In genomic region chr7:36039243-36039642, GRCh38 we compare ENCODE assay signal across 22 cellular contexts.
"Had no signal": no experiment of that assay in that cellular context is flagged by ENCODE, and none has a peak within 500 bp of the region (broad histone marks: within the 10 kb centered on the region; RNA-seq: fewer than 3 reads in every experiment).

No MANE protein-coding gene starts in this region.

- H3K4me1 Mint-ChIP-seq: activated B cell treated with CpG ODN at 0.5 μM for 24 hours; naive thymus-derived CD4-positive, alpha-beta T cell; stimulated activated effector memory CD8-positive, alpha-beta T cell treated with anti-CD3 and anti-CD28 coated beads, Interleukin-12 subunit alpha, Interleukin-12 subunit beta, amount 100 ng/mL, for 72 hours had no signal

- H3K27me3 Mint-ChIP-seq: activated CD8-positive, alpha-beta T cell treated with anti-CD3 and anti-CD28 coated beads for 36 hours; activated T-cell treated with anti-CD3 and anti-CD28 coated beads, Interleukin-2, amount 50 U/mL, for 24 hours had no signal

- H3K27me3 ChIP-seq: ascending aorta, breast epithelium, esophagus muscularis mucosa, hepatocyte, pancreas, stomach, testis had no signal

- H3K9me3 ChIP-seq: ascending aorta, breast epithelium, esophagus muscularis mucosa, neutrophil, pancreas, stomach, testis had no signal

- H3K4me3 Mint-ChIP-seq: activated B cell treated with CpG ODN at 0.5 μM for 24 hours; activated CD8-positive, alpha-beta T cell treated with anti-CD3 and anti-CD28 coated beads for 36 hours; activated naive CD4-positive, alpha-beta T cell treated with anti-CD3 and anti-CD28 coated beads for 36 hours; activated T-cell treated with anti-CD3 and anti-CD28 coated beads, Interleukin-2, amount 50 U/mL, for 24 hours; naive thymus-derived CD4-positive, alpha-beta T cell; stimulated activated effector memory CD8-positive, alpha-beta T cell treated with anti-CD3 and anti-CD28 coated beads, Interleukin-12 subunit alpha, Interleukin-12 subunit beta, amount 100 ng/mL, for 72 hours had no signal

- H3K79me2 ChIP-seq: hepatocyte had no signal

- H3K27ac ChIP-seq: ascending aorta, breast epithelium, coronary artery, hepatocyte, neutrophil, pancreas, stomach, testis had no signal

- H3K27ac Mint-ChIP-seq: activated B cell treated with CpG ODN at 0.5 μM for 24 hours; activated CD8-positive, alpha-beta T cell treated with anti-CD3 and anti-CD28 coated beads for 36 hours; activated naive CD4-positive, alpha-beta T cell treated with anti-CD3 and anti-CD28 coated beads for 36 hours; activated T-cell treated with anti-CD3 and anti-CD28 coated beads, Interleukin-2, amount 50 U/mL, for 24 hours; stimulated activated effector memory CD8-positive, alpha-beta T cell treated with anti-CD3 and anti-CD28 coated beads, Interleukin-12 subunit alpha, Interleukin-12 subunit beta, amount 100 ng/mL, for 72 hours had no signal

- H3K36me3 Mint-ChIP-seq: naive thymus-derived CD4-positive, alpha-beta T cell; stimulated activated effector memory CD8-positive, alpha-beta T cell treated with anti-CD3 and anti-CD28 coated beads, Interleukin-12 subunit alpha, Interleukin-12 subunit beta, amount 100 ng/mL, for 72 hours had no signal

- H3K9me3 Mint-ChIP-seq: activated B cell treated with CpG ODN at 0.5 μM for 24 hours; activated CD8-positive, alpha-beta T cell treated with anti-CD3 and anti-CD28 coated beads for 36 hours; activated naive CD4-positive, alpha-beta T cell treated with anti-CD3 and anti-CD28 coated beads for 36 hours; activated T-cell treated with anti-CD3 and anti-CD28 coated beads, Interleukin-2, amount 50 U/mL, for 24 hours; naive thymus-derived CD4-positive, alpha-beta T cell; stimulated activated effector memory CD8-positive, alpha-beta T cell treated with anti-CD3 and anti-CD28 coated beads, Interleukin-12 subunit alpha, Interleukin-12 subunit beta, amount 100 ng/mL, for 72 hours had no signal

- DNase-seq: activated B cell treated with CpG ODN at 0.5 μM for 24 hours; activated CD4-positive, alpha-beta T cell treated with anti-CD3 and anti-CD28 coated beads for 4 hours; activated CD8-positive, alpha-beta T cell treated with anti-CD3 and anti-CD28 coated beads for 36 hours; activated naive CD4-positive, alpha-beta T cell treated with anti-CD3 and anti-CD28 coated beads for 36 hours; activated T-cell treated with anti-CD3 and anti-CD28 coated beads, Interleukin-2, amount 50 U/mL, for 24 hours; effector CD4-positive, alpha-beta T cell; islet precursor cell; mesenchymal stem cell; naive thymus-derived CD4-positive, alpha-beta T cell; pancreas; stimulated activated CD4-positive, alpha-beta T cell treated with anti-CD3 and anti-CD28 coated beads, Interleukin-4, amount 100 ng/mL, for 24 hours; stomach; testis had no signal

- H3K36me3 ChIP-seq: ascending aorta, breast epithelium, esophagus muscularis mucosa, neutrophil, pancreas, stomach had no signal

- H3K4me3 ChIP-seq: ascending aorta, breast epithelium, coronary artery, esophagus muscularis mucosa, hepatocyte, pancreas, smooth muscle cell, stomach, testis had no signal

- ATAC-seq: activated CD8-positive, alpha-beta T cell treated with anti-CD3 and anti-CD28 coated beads for 36 hours; naive thymus-derived CD4-positive, alpha-beta T cell; pancreas; sciatic nerve; stimulated activated effector memory CD8-positive, alpha-beta T cell treated with anti-CD3 and anti-CD28 coated beads, Interleukin-12 subunit alpha, Interleukin-12 subunit beta, amount 100 ng/mL, for 72 hours had no signal

- FAIRE-seq: pancreas had no signal

- H2AFZ ChIP-seq: hepatocyte had no signal

- H3K4me2 ChIP-seq: hepatocyte, smooth muscle cell had no signal
